In the genomic region with DNA sequence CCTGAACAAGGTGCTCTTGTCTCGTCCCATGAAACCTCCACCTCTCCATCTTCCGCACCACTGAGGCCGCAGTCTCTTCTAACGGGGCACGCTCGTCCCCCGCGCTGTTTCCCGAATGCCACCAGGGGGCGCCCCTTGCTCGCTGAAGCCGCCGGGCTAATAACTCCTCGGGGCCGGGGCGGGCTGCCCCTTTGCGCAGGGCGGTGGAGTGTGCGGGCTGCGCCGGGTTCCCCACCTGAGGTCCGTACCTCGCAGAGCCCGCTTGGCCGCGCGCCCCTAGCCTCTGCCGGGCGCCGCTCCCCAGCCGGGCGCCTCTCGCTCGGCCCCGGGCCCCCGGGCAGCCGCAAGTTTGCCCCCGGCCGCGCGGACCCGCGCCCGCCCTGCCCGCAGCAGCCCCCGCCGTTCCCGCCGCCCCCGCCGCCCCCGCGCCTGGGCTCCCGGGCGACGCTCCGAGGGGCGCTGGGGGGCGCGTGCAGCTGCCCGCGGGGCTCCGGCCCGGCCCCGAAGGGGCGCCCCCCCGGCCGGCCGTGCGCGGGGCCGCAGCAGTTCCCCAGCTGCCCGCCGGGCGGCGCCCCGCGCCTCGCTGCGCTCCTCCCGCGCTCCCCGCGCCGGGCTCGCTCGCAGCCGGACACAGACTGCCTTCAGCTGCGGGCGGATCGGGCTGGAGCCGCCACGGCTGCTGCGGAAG, we compare ENCODE assay signal across 1 cellular context.
TF ChIP-seq lines count a peak whose summit lies in the region.

A gene with protein sequence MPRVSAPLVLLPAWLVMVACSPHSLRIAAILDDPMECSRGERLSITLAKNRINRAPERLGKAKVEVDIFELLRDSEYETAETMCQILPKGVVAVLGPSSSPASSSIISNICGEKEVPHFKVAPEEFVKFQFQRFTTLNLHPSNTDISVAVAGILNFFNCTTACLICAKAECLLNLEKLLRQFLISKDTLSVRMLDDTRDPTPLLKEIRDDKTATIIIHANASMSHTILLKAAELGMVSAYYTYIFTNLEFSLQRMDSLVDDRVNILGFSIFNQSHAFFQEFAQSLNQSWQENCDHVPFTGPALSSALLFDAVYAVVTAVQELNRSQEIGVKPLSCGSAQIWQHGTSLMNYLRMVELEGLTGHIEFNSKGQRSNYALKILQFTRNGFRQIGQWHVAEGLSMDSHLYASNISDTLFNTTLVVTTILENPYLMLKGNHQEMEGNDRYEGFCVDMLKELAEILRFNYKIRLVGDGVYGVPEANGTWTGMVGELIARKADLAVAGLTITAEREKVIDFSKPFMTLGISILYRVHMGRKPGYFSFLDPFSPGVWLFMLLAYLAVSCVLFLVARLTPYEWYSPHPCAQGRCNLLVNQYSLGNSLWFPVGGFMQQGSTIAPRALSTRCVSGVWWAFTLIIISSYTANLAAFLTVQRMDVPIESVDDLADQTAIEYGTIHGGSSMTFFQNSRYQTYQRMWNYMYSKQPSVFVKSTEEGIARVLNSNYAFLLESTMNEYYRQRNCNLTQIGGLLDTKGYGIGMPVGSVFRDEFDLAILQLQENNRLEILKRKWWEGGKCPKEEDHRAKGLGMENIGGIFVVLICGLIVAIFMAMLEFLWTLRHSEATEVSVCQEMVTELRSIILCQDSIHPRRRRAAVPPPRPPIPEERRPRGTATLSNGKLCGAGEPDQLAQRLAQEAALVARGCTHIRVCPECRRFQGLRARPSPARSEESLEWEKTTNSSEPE (plus strand): TSS at position 633 of the 688 bp plus-strand sequence. CDS start 148,571 bp downstream, outside the sequence.

TF ChIP-seq in HCT116, 20 proteins besides CTCF, POLR2A, EP300 and RAD21 (continued from another document):
- TF ChIP-seq JUND (IDR thresholded peaks at IDR 0.05) (no peak), YY1 (IDR thresholded peaks at IDR 0.05; ENCODE audit: extremely low read depth, insufficient replicate concordance, low read depth, low read length) (peak; percentile 26)
